In genomic region chr19:30598688-30599087, GRCh38 we compare ENCODE assay signal across 8 cellular contexts.
"Had no signal": no experiment of that assay in that cellular context is flagged by ENCODE, and none has a peak within 500 bp of the region (broad histone marks: within the 10 kb centered on the region; RNA-seq: fewer than 3 reads in every experiment).

No MANE protein-coding gene starts in this region.

- ATAC-seq: GM12878 had no signal

- FAIRE-seq: G401.6, GM12878, GM12891, GM12892, GM18507, GM19239 had no signal

- H3K4me3 ChIP-seq: GM12878 had no signal

- DNase-seq: GDM1, GF-D8 had no signal
